1 cellular context compared by ENCODE assay signal in the genomic region with DNA sequence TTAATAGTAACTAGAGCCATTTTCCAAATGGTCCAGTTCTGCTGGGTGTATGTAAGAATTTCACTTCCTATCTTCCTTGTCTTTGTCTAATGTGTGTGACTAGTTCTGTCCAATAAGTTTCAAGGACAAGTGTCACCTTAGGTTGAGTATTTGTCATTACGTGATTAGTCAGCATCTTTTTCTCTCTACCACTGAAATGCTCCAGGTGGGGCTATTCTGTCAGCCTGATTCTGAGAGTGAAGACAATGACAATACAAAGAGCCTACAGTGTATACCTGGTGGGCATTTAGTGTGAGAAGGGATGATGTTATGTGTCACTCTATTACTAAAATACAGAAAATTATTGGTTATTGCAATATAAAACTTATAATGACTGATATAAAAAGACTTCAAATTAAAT.
TF ChIP-seq lines count a peak whose summit lies in the region.

No MANE protein-coding gene starts in this region.

TF ChIP-seq in IMR-90, 13 proteins besides CTCF, POLR2A, EP300 and RAD21 (continued from another document):
- TF ChIP-seq MXI1 (IDR thresholded peaks at IDR 0.05; ENCODE audit: borderline replicate concordance, low read depth, low read length) = no peak
- peak; percentile 51 for TF ChIP-seq MAFK (IDR thresholded peaks at IDR 0.05; ENCODE audit: low read depth, low read length)
